ENCODE assay signal across 26 cellular contexts in genomic region chr2:41919135-41919534, GRCh38.
"Had no signal": no experiment of that assay in that cellular context is flagged by ENCODE, and none has a peak within 500 bp of the region (broad histone marks: within the 10 kb centered on the region; RNA-seq: fewer than 3 reads in every experiment).

No MANE protein-coding gene starts in this region.

- H3K4me1 ChIP-seq: thyroid gland, upper lobe of right lung, uterus had no signal

- H3K27me3 ChIP-seq: stomach, suprapubic skin, testis, thyroid gland, tibial artery, tibial nerve, transverse colon, upper lobe of left lung, upper lobe of right lung, uterus, vagina had no signal

- DNase-seq: stimulated activated CD4-positive, alpha-beta T cell treated with anti-CD3 and anti-CD28 coated beads, Interleukin-2, amount 100 ng/mL, for 48 hours; stimulated activated CD4-positive, alpha-beta T cell treated with anti-CD3 and anti-CD28 coated beads, Interleukin-4, amount 100 ng/mL, for 1 hour; stimulated activated CD4-positive, alpha-beta T cell treated with anti-CD3 and anti-CD28 coated beads, Interleukin-4, amount 100 ng/mL, for 24 hours; stimulated activated CD4-positive, alpha-beta T cell treated with anti-CD3 and anti-CD28 coated beads, Interleukin-4, amount 100 ng/mL, for 4 hours; stimulated activated CD8-positive, alpha-beta memory T cell treated with anti-CD3 and anti-CD28 coated beads, Interleukin-4, amount 100 ng/mL, for 48 hours; stimulated activated naive B cell treated with anti-CD40 and anti-IgM and Interleukin-4, amounts not matched to agents 10 μg/mL and 1 μg/mL and 100 μg/mL, for 72 hours; stimulated activated naive CD4-positive, alpha-beta T cell; stimulated activated naive CD4-positive, alpha-beta T cell treated with Interleukin-2 at 50 U/mL for 16 hours; stimulated activated naive CD8-positive, alpha-beta T cell treated with anti-CD3 and anti-CD28 coated beads, Interleukin-15, amount 100 ng/mL, for 72 hours; stimulated activated naive CD8-positive, alpha-beta T cell treated with anti-CD3 and anti-CD28 coated beads, Interleukin-15, Interleukin-2, amounts not matched to agents 100 U/mL and 50 U/mL, for 24 hours; stomach; substantia nigra; testis; thyroid gland; tibial artery; transverse colon; trophoblast cell; upper lobe of left lung; upper lobe of right lung; uterus had no signal

- H3K36me3 ChIP-seq: stomach, suprapubic skin, thoracic aorta, thyroid gland, tibial artery, tibial nerve, transverse colon, upper lobe of left lung, upper lobe of right lung, uterus, vagina had no signal

- H3K27ac ChIP-seq: stomach, suprapubic skin, testis, thoracic aorta, thyroid gland, tibial artery, tibial nerve, transverse colon, upper lobe of left lung, upper lobe of right lung, uterus, vagina had no signal

- H3K9me3 ChIP-seq: stomach, suprapubic skin, testis, thoracic aorta, thyroid gland, tibial artery, tibial nerve, transverse colon, upper lobe of left lung, upper lobe of right lung, uterus, vagina had no signal

- H3K4me3 ChIP-seq: stomach, suprapubic skin, testis, thoracic aorta, thyroid gland, tibial artery, tibial nerve, transverse colon, upper lobe of left lung, upper lobe of right lung, uterus, vagina had no signal

- ATAC-seq: stimulated activated effector memory CD8-positive, alpha-beta T cell treated with anti-CD3 and anti-CD28 coated beads, Interleukin-12 subunit alpha, Interleukin-12 subunit beta, amount 100 ng/mL, for 72 hours; stimulated activated memory B cell treated with anti-CD40 and anti-IgM and Interleukin-4, amounts not matched to agents 10 μg/mL and 1 μg/mL and 100 μg/mL, for 72 hours; stimulated activated naive B cell treated with anti-CD40 and anti-IgM and Interleukin-4, amounts not matched to agents 10 μg/mL and 1 μg/mL and 100 μg/mL, for 72 hours; stimulated activated naive CD8-positive, alpha-beta T cell treated with anti-CD3 and anti-CD28 coated beads, Interleukin-15, amount 100 ng/mL, for 72 hours; stimulated activated naive CD8-positive, alpha-beta T cell treated with anti-CD3 and anti-CD28 coated beads, Interleukin-15, Interleukin-2, amounts not matched to agents 100 U/mL and 50 U/mL, for 24 hours; upper lobe of right lung had no signal
